Comparison of ENCODE assay signal across 20 cellular contexts in genomic region chr9:136019681-136020060, GRCh38. TPM values are rescaled to one million over a fixed set of nuclear protein-coding genes. Genes with fewer than 3 reads are reported as not detected.
DNase-seq lines count a peak whose midpoint lies in the region; ATAC-seq and TF ChIP-seq lines count a peak whose summit lies in the region.
"Had no signal": no experiment of that assay in that cellular context is flagged by ENCODE, and none has a peak within 500 bp of the region (broad histone marks: within the 10 kb centered on the region; RNA-seq: fewer than 3 reads in every experiment).

No MANE protein-coding gene starts in this region.

- no peak overlapping the region for H3K27ac Mint-ChIP-seq in natural killer cell treated with Interleukin-12 subunit alpha and Interleukin-12 subunit beta and Interleukin-15 and Interleukin-18, amount 100 ng/mL, for 72 hours
- H3K27ac Mint-ChIP-seq in natural killer cell (no peak overlapping the region), endodermal cell (no peak overlapping the region)
- peak overlapping the region; percentile 48 for H3K27ac Mint-ChIP-seq in stimulated activated effector memory CD8-positive, alpha-beta T cell treated with anti-CD3 and anti-CD28 coated beads, Interleukin-12 subunit alpha, Interleukin-12 subunit beta, amount 100 ng/mL, for 72 hours
- H3K27ac Mint-ChIP-seq: IgD-negative memory B cell had no signal

- H3K27me3 ChIP-seq in endodermal cell (ENCODE audit: control insufficient read depth, insufficient read depth, low read length, poor library complexity, severe bottlenecking), result no peaks in the 10 kb centered on the region
- H3K27me3 ChIP-seq in esophagus squamous epithelium, result no peaks in the 10 kb centered on the region

- no peak for TF ChIP-seq POLR2A in esophagus squamous epithelium (IDR thresholded peaks at IDR 0.05)

- DNase-seq in activated effector memory CD4-positive, alpha-beta T cell treated with anti-CD3 and anti-CD28 coated beads, Interleukin-2, amount 50 U/mL, for 16 hours, result peak; percentile 53
- DNase-seq in activated effector memory CD4-positive, alpha-beta T cell treated with Interleukin-2 at 50 U/mL for 16 hours, result no peak
- peak; percentile 53 for DNase-seq in natural killer cell treated with Interleukin-12 subunit alpha and Interleukin-12 subunit beta and Interleukin-15 and Interleukin-18, amount 100 ng/mL, for 72 hours (ENCODE audit: low spot score)
- DNase-seq in natural killer cell (no peak), endodermal cell (peak; percentile 35), esophagus squamous epithelium (lab: John Stamatoyannopoulos, UW) (no peak)
- no peak for DNase-seq in stimulated activated effector memory CD8-positive, alpha-beta T cell treated with anti-CD3 and anti-CD28 coated beads, Interleukin-12 subunit alpha, Interleukin-12 subunit beta, amount 100 ng/mL, for 72 hours (ENCODE audit: low spot score in 2 of 2)
- DNase-seq in activated CD4-positive, CD25-positive, alpha-beta regulatory T cell treated with anti-CD3 and anti-CD28 coated beads, Interleukin-2, amount 50 U/mL, for 72 hours, result no peak
- DNase-seq: DMS53; GDM1; NCI-H1105; NCI-H146; NCI-H2029; NCI-H226; NCI-H510A treated with DMSO at 0.1 percent for 48 hours; NCI-H774; NK-92 treated with Interleukin-12 subunit alpha and Interleukin-12 subunit beta, amount 100 ng/mL, for 24 hours; SHP77 had no signal

- H3K27ac ChIP-seq in endodermal cell (ENCODE audit: low read depth, low read length) (no peak overlapping the region), esophagus squamous epithelium (no peak overlapping the region)

- no peaks in the 10 kb centered on the region for H3K36me3 Mint-ChIP-seq in natural killer cell treated with Interleukin-12 subunit alpha and Interleukin-12 subunit beta and Interleukin-15 and Interleukin-18, amount 100 ng/mL, for 72 hours
- H3K36me3 Mint-ChIP-seq in natural killer cell, result no peaks in the 10 kb centered on the region
- peaks cover 11% of the 10 kb centered on the region for H3K36me3 Mint-ChIP-seq in endodermal cell (ENCODE audit: low read depth)
- no peaks in the 10 kb centered on the region for H3K36me3 Mint-ChIP-seq in stimulated activated effector memory CD8-positive, alpha-beta T cell treated with anti-CD3 and anti-CD28 coated beads, Interleukin-12 subunit alpha, Interleukin-12 subunit beta, amount 100 ng/mL, for 72 hours
- H3K36me3 Mint-ChIP-seq: IgD-negative memory B cell had no signal

- H3K9me3 ChIP-seq in endodermal cell (ENCODE audit: control insufficient read depth, low read length), result no peaks in the 10 kb centered on the region
- no peaks in the 10 kb centered on the region for H3K9me3 ChIP-seq in esophagus squamous epithelium

- 87 to 93% methylated on average over 8 to 19 of the region's 19 CpGs for WGBS in endodermal cell (ENCODE audit: insufficient coverage in 1 of 2, insufficient read length in 1 of 2), 2 experiments
- WGBS in esophagus squamous epithelium, 2 donors, result 84% methylated on average over 3 to 7 of the region's 19 CpGs

- no peak for ATAC-seq in natural killer cell treated with Interleukin-12 subunit alpha and Interleukin-12 subunit beta and Interleukin-15 and Interleukin-18, amount 100 ng/mL, for 72 hours
- ATAC-seq in natural killer cell, result no peak
- no peak for ATAC-seq in stimulated activated effector memory CD8-positive, alpha-beta T cell treated with anti-CD3 and anti-CD28 coated beads, Interleukin-12 subunit alpha, Interleukin-12 subunit beta, amount 100 ng/mL, for 72 hours
- ATAC-seq: Panc1 had no signal

- no peaks in the 10 kb centered on the region for H3K9me3 Mint-ChIP-seq in natural killer cell treated with Interleukin-12 subunit alpha and Interleukin-12 subunit beta and Interleukin-15 and Interleukin-18, amount 100 ng/mL, for 72 hours
- H3K9me3 Mint-ChIP-seq in natural killer cell (no peaks in the 10 kb centered on the region), endodermal cell (no peaks in the 10 kb centered on the region)
- no peaks in the 10 kb centered on the region for H3K9me3 Mint-ChIP-seq in stimulated activated effector memory CD8-positive, alpha-beta T cell treated with anti-CD3 and anti-CD28 coated beads, Interleukin-12 subunit alpha, Interleukin-12 subunit beta, amount 100 ng/mL, for 72 hours
- H3K9me3 Mint-ChIP-seq: IgD-negative memory B cell had no signal

- H3K27me3 Mint-ChIP-seq in natural killer cell treated with Interleukin-12 subunit alpha and Interleukin-12 subunit beta and Interleukin-15 and Interleukin-18, amount 100 ng/mL, for 72 hours, result no peaks in the 10 kb centered on the region
- no peaks in the 10 kb centered on the region for H3K27me3 Mint-ChIP-seq in natural killer cell (ENCODE audit: low read depth in 2 of 2)
- peaks cover 4% of the 10 kb centered on the region for H3K27me3 Mint-ChIP-seq in endodermal cell (ENCODE audit: insufficient read depth)

- TF ChIP-seq CTCF in natural killer cell (IDR thresholded peaks at IDR 0.05), result no peak
- TF ChIP-seq CTCF in endodermal cell (conservative IDR thresholded peaks at IDR 0.05), result no peak
- no peak for TF ChIP-seq CTCF in esophagus squamous epithelium (IDR thresholded peaks at IDR 0.05)

- H3K4me1 ChIP-seq in endodermal cell (ENCODE audit: control insufficient read depth, insufficient read depth, low read length) (no peaks in the 10 kb centered on the region), esophagus squamous epithelium (peaks cover 0 to 49% (median 0%) of the 10 kb centered on the region in 3 donors)

- intact Hi-C loops in natural killer cell (cut with micrococcal nuclease), result no loop called here
- intact Hi-C loops in esophagus squamous epithelium (cut with DNase I), result no loop called here

- peaks cover 13 to 35% of the 10 kb centered on the region in 2 donors for H3K4me1 Mint-ChIP-seq in natural killer cell treated with Interleukin-12 subunit alpha and Interleukin-12 subunit beta and Interleukin-15 and Interleukin-18, amount 100 ng/mL, for 72 hours (ENCODE audit: low read depth in 2 of 2)
- H3K4me1 Mint-ChIP-seq in natural killer cell (peaks cover 24 to 42% of the 10 kb centered on the region in 2 donors), endodermal cell (no peaks in the 10 kb centered on the region)
- peaks cover 46% of the 10 kb centered on the region for H3K4me1 Mint-ChIP-seq in stimulated activated effector memory CD8-positive, alpha-beta T cell treated with anti-CD3 and anti-CD28 coated beads, Interleukin-12 subunit alpha, Interleukin-12 subunit beta, amount 100 ng/mL, for 72 hours
- H3K4me1 Mint-ChIP-seq: IgD-negative memory B cell had no signal

- H3K4me3 Mint-ChIP-seq in natural killer cell treated with Interleukin-12 subunit alpha and Interleukin-12 subunit beta and Interleukin-15 and Interleukin-18, amount 100 ng/mL, for 72 hours, result no peak overlapping the region
- no peak overlapping the region for H3K4me3 Mint-ChIP-seq in natural killer cell
- no peak overlapping the region for H3K4me3 Mint-ChIP-seq in endodermal cell
- no peak overlapping the region for H3K4me3 Mint-ChIP-seq in stimulated activated effector memory CD8-positive, alpha-beta T cell treated with anti-CD3 and anti-CD28 coated beads, Interleukin-12 subunit alpha, Interleukin-12 subunit beta, amount 100 ng/mL, for 72 hours
- H3K4me3 Mint-ChIP-seq: IgD-negative memory B cell had no signal

- H3K36me3 ChIP-seq in endodermal cell (ENCODE audit: control insufficient read depth, insufficient read depth, low read length), result no peaks in the 10 kb centered on the region
- peaks cover 0 to 20% (median 0%) of the 10 kb centered on the region in 3 donors for H3K36me3 ChIP-seq in esophagus squamous epithelium

- H3K4me3 ChIP-seq in endodermal cell (ENCODE audit: low read length) (no peak overlapping the region), esophagus squamous epithelium (no peak overlapping the region)

- no peak overlapping the region for H3K9ac ChIP-seq in endodermal cell (ENCODE audit: extremely low read depth, low read length, poor library complexity, severe bottlenecking)

RNA-seq across cellular contexts. Expression of gene UBAC1, which starts 58.5 kb away (rescaled TPM):
- total RNA-seq in natural killer cell treated with Interleukin-12 subunit alpha and Interleukin-12 subunit beta and Interleukin-15 and Interleukin-18, amount 100 ng/mL, for 72 hours, result 10 to 100 TPM; 28.9 to 42.4 TPM
- total RNA-seq in natural killer cell (10 to 100 TPM; 22.7 to 31.8 (median 27.6) TPM), endodermal cell (10 to 100 TPM; 47.9 to 48.4 TPM), esophagus squamous epithelium (10 to 100 TPM; 47.6 to 63.2 (median 54.3) TPM)
- 43.3 TPM for polyA plus RNA-seq in endodermal cell (2013, experiment 1 of 2)
- polyA plus RNA-seq in endodermal cell (2013, experiment 2 of 2), result 38.8 TPM

Comparison
In these comparisons a context has a peak if more than half of its experiments do, and no peak if none do; other contexts are left out.
1. DNase-seq: peak in activated effector memory CD4-positive, alpha-beta T cell treated with anti-CD3 and anti-CD28 coated beads, Interleukin-2, amount 50 U/mL, for 16 hours (single experiment), natural killer cell treated with Interleukin-12 subunit alpha and Interleukin-12 subunit beta and Interleukin-15 and Interleukin-18, amount 100 ng/mL, for 72 hours (single experiment) and endodermal cell (single experiment); none in activated effector memory CD4-positive, alpha-beta T cell treated with Interleukin-2 at 50 U/mL for 16 hours (single experiment), natural killer cell (single experiment), stimulated activated effector memory CD8-positive, alpha-beta T cell treated with anti-CD3 and anti-CD28 coated beads, Interleukin-12 subunit alpha, Interleukin-12 subunit beta, amount 100 ng/mL, for 72 hours (0 of 2), activated CD4-positive, CD25-positive, alpha-beta regulatory T cell treated with anti-CD3 and anti-CD28 coated beads, Interleukin-2, amount 50 U/mL, for 72 hours (single experiment) and esophagus squamous epithelium (single experiment).